Comparison of ENCODE assay signal across 12 cellular contexts in genomic region chr6:7978736-7979135, GRCh38.
DNase-seq lines count a peak whose midpoint lies in the region; ATAC-seq and TF ChIP-seq lines count a peak whose summit lies in the region.
"Had no signal": no experiment of that assay in that cellular context is flagged by ENCODE, and none has a peak within 500 bp of the region (broad histone marks: within the 10 kb centered on the region; RNA-seq: fewer than 3 reads in every experiment).

No MANE protein-coding gene starts in this region.

- no peak overlapping the region for H3K4me3 ChIP-seq in GM12865 (ENCODE audit: low read depth, low read length)
- no peak overlapping the region for H3K4me3 ChIP-seq in SK-N-SH (ENCODE audit: low read depth in 2 of 2, low read length in 1 of 2)
- H3K4me3 ChIP-seq: testis had no signal

- H3K9me2 ChIP-seq in SK-N-SH = no peaks in the 10 kb centered on the region

- ATAC-seq in GM21619 (IDR thresholded peaks at IDR 0.05; ENCODE audit: unreplicated experiment) = peak; percentile 62
- ATAC-seq in HG03575 (IDR thresholded peaks at IDR 0.05; ENCODE audit: extremely low read depth, insufficient number of reproducible peaks, low FRiP score, unreplicated experiment) = peak; percentile 33

- CTCF ChIA-PET in SK-N-SH (lab: Yijun Ruan, JAX) (no interaction called here), Calu3 (lab: Charles Lee) (no interaction called here)

- no peak for TF ChIP-seq RAD21 in SK-N-SH (IDR thresholded peaks at IDR 0.05; ENCODE audit: low read length)

- H2AFZ ChIP-seq in SK-N-SH (ENCODE audit: low read depth) = no peak overlapping the region

- TF ChIP-seq CTCF in GM12865 (IDR thresholded peaks at IDR 0.05; ENCODE audit: insufficient read depth, low read depth, low read length, missing control alignments) = no peak
- TF ChIP-seq CTCF in SK-N-SH (IDR thresholded peaks at IDR 0.05) = no peak
- TF ChIP-seq CTCF in Calu3 (IDR thresholded peaks at IDR 0.05; ENCODE audit: unreplicated experiment) = no peak

- H3K9ac ChIP-seq in SK-N-SH = no peak overlapping the region

- no peak for TF ChIP-seq EP300 in SK-N-SH (IDR thresholded peaks at IDR 0.05; ENCODE audit: borderline replicate concordance in 1 of 2, low read depth in 1 of 2, low read length in 1 of 2)

- H3K27me3 Mint-ChIP-seq in Calu3 (ENCODE audit: unreplicated experiment) = no peaks in the 10 kb centered on the region

- H3K79me2 ChIP-seq in SK-N-SH (ENCODE audit: insufficient read depth) = no peaks in the 10 kb centered on the region

- WGBS in SK-N-SH (ENCODE audit: low lambda C conversion rate) = 91% methylated on average over 3 of the region's 3 CpGs

- POLR2A ChIA-PET in SK-N-SH (lab: Yijun Ruan, JAX) = no interaction called here

- no peak overlapping the region for H3K27ac ChIP-seq in SK-N-SH (ENCODE audit: low read depth in 2 of 2, low read length in 1 of 2)
- H3K27ac ChIP-seq: testis had no signal

- H3F3A ChIP-seq in SK-N-SH (replicated peaks; ENCODE audit: insufficient read depth) = peaks cover 4% of the 10 kb centered on the region

- no peaks in the 10 kb centered on the region for H3K9me3 ChIP-seq in SK-N-SH
- H3K9me3 ChIP-seq: testis had no signal

- no peak overlapping the region for H3K4me3 Mint-ChIP-seq in Calu3 (ENCODE audit: low read depth, unreplicated experiment)
- H3K4me3 Mint-ChIP-seq: CD4-positive, CD25-positive, alpha-beta regulatory T cell had no signal

- H3K4me1 ChIP-seq in SK-N-SH (ENCODE audit: control insufficient read depth in 1 of 2, insufficient read depth in 2 of 2, low read depth in 1 of 2, low read length in 1 of 2) = peaks cover 0 to 11% of the 10 kb centered on the region in 2 experiments; a peak in 1 of 4 replicates

- no peaks in the 10 kb centered on the region for H3K27me3 ChIP-seq in SK-N-SH (ENCODE audit: insufficient read depth)
- H3K27me3 ChIP-seq: testis had no signal

- no peak overlapping the region for H3K27ac Mint-ChIP-seq in Calu3 (ENCODE audit: unreplicated experiment)

- no peaks in the 10 kb centered on the region for H3K36me3 ChIP-seq in SK-N-SH (replicated peaks in 1 of 2; ENCODE audit: control insufficient read depth in 1 of 2, insufficient read depth in 2 of 2, low read length in 1 of 2)

- no peaks in the 10 kb centered on the region for H3K9me3 Mint-ChIP-seq in Calu3 (ENCODE audit: low read depth, unreplicated experiment)
- H3K9me3 Mint-ChIP-seq: CD4-positive, CD25-positive, alpha-beta regulatory T cell had no signal

- H3K4me2 ChIP-seq in SK-N-SH = no peak overlapping the region

- no TSS peak for BruUV-seq in Calu3 (replicated peaks; lab: Mats Ljungman, UMichigan)

- H3K36me3 Mint-ChIP-seq in Calu3 (ENCODE audit: insufficient read depth, unreplicated experiment) = peaks cover 8% of the 10 kb centered on the region
- H3K36me3 Mint-ChIP-seq: CD4-positive, CD25-positive, alpha-beta regulatory T cell had no signal

- intact Hi-C loops in Calu3 (cut with micrococcal nuclease; ENCODE audit: unreplicated experiment) = loop anchor here (5.0 kb wide), 1 partner anchor 66 kb away; the partner anchor contains the start of gene TXNDC5

- no peaks in the 10 kb centered on the region for H4K20me1 ChIP-seq in SK-N-SH (ENCODE audit: insufficient read depth)

- peak; percentile 81 for DNase-seq in GM12865 (ENCODE audit: low read depth)
- peak; percentile 92 for DNase-seq in astrocyte of the hippocampus (ENCODE audit: low read depth, low spot score)
- DNase-seq in SK-N-SH = no peak
- no peak for DNase-seq in Calu3
- no peak for DNase-seq in HuH-7.5 (ENCODE audit: low spot score)
- DNase-seq in OCI-M2 (lab: John Stamatoyannopoulos, UW; ENCODE audit: unreplicated experiment) = no peak
- DNase-seq: activated CD4-positive, alpha-beta T cell treated with anti-CD3 and anti-CD28 coated beads, Interleukin-2, amount 50 U/mL, for 48 hours; CD4-positive, CD25-positive, alpha-beta regulatory T cell; stimulated activated CD4-positive, alpha-beta T cell treated with anti-CD3 and anti-CD28 coated beads, Interleukin-4, amount 100 ng/mL, for 24 hours; testis had no signal

- H3K4me1 Mint-ChIP-seq in Calu3 (ENCODE audit: low read depth, unreplicated experiment) = peaks cover 20% of the 10 kb centered on the region
- H3K4me1 Mint-ChIP-seq: CD4-positive, CD25-positive, alpha-beta regulatory T cell had no signal

TF ChIP-seq in SK-N-SH, 30 proteins besides CTCF, POLR2A, EP300 and RAD21:
- no peak for TF ChIP-seq RCOR1 (IDR thresholded peaks at IDR 0.05; ENCODE audit: low read length)
- no peak for TF ChIP-seq YY1 (IDR thresholded peaks at IDR 0.05; ENCODE audit: low read depth)
- no peak for TF ChIP-seq PBX3 (IDR thresholded peaks at IDR 0.05)
- TF ChIP-seq TEAD4 (IDR thresholded peaks at IDR 0.05; ENCODE audit: borderline replicate concordance, insufficient read depth) = no peak
- TF ChIP-seq USF1 (IDR thresholded peaks at IDR 0.05; ENCODE audit: borderline replicate concordance, low read depth) = no peak
- no peak for TF ChIP-seq CHD2 (IDR thresholded peaks at IDR 0.05; ENCODE audit: low read length, partially characterized antibody)
- no peak for TF ChIP-seq REST (IDR thresholded peaks at IDR 0.05; ENCODE audit: low read depth, low read length)
- no peak for TF ChIP-seq RXRA (IDR thresholded peaks at IDR 0.05; ENCODE audit: borderline replicate concordance, low read depth)
- no peak for TF ChIP-seq FOXM1 (IDR thresholded peaks at IDR 0.05; ENCODE audit: low read depth)
- TF ChIP-seq TAF1 (IDR thresholded peaks at IDR 0.05; ENCODE audit: borderline replicate concordance, low read depth, low read length) = no peak
- no peak for TF ChIP-seq GATA2 (CRISPR knock-in tag; IDR thresholded peaks at IDR 0.05)
- no peak for TF ChIP-seq IRF3 (IDR thresholded peaks at IDR 0.05; ENCODE audit: low read depth, low read length)
- no peak for TF ChIP-seq POLR2AphosphoS5 (IDR thresholded peaks at IDR 0.05; ENCODE audit: low read depth, low read length)
- TF ChIP-seq MXI1 (IDR thresholded peaks at IDR 0.05; ENCODE audit: low read depth, low read length) = no peak
- TF ChIP-seq FOXJ3 (CRISPR knock-in tag; IDR thresholded peaks at IDR 0.05) = no peak

Comparison
In these comparisons a context has a peak if more than half of its experiments do, and no peak if none do; other contexts are left out.
1. DNase-seq: peak in GM12865 (single experiment) and astrocyte of the hippocampus (single experiment); none in SK-N-SH (single experiment), Calu3 (single experiment), HuH-7.5 (single experiment) and OCI-M2 (single experiment).